Comparison of ENCODE assay signal across 13 cellular contexts in genomic region chr3:172106037-172106559, GRCh38.
DNase-seq lines count a peak whose midpoint lies in the region; ATAC-seq and TF ChIP-seq lines count a peak whose summit lies in the region.
"Had no signal": no experiment of that assay in that cellular context is flagged by ENCODE, and none has a peak within 500 bp of the region (broad histone marks: within the 10 kb centered on the region; RNA-seq: fewer than 3 reads in every experiment).

No MANE protein-coding gene starts in this region.

- CTCF ChIA-PET in OCI-LY7 (lab: Charles Lee; ENCODE audit: unreplicated experiment) = interaction anchor here (1.3 kb wide), 1 partner anchor 19 kb away, joined by 3 read pairs; no protein-coding TSS in a partner anchor

- H3K4me1 ChIP-seq in OCI-LY7 (ENCODE audit: insufficient read depth, low read length, poor library complexity, severe bottlenecking) (peaks cover 77% of the 10 kb centered on the region), left lung (peaks cover 41 to 86% of the 10 kb centered on the region in 2 donors), spleen (peaks cover 32 to 91% (median 67%) of the 10 kb centered on the region in 6 donors)

- no peak overlapping the region for H3K4me3 ChIP-seq in OCI-LY7 (ENCODE audit: low read depth, low read length, poor library complexity, severe bottlenecking)
- H3K4me3 ChIP-seq in left lung = no peak overlapping the region
- no peak overlapping the region for H3K4me3 ChIP-seq in spleen

- no peak for DNase-seq in activated naive CD4-positive, alpha-beta T cell treated with anti-CD3 and anti-CD28 coated beads, Interleukin-2, amount 50 U/mL, for 72 hours (ENCODE audit: low spot score in 2 of 2)
- no peak for DNase-seq in OCI-LY7 (ENCODE audit: low spot score)
- no peak for DNase-seq in left lung
- no peak for DNase-seq in spleen
- no peak for DNase-seq in glutamatergic neuron
- DNase-seq in HuH-7 (ENCODE audit: low spot score) = no peak
- no peak for DNase-seq in head of caudate nucleus
- DNase-seq: H7, mammary epithelial cell, NCI-H1694, NCI-H526 had no signal

- no peak overlapping the region for H3K27ac ChIP-seq in OCI-LY7 (ENCODE audit: low read depth, low read length, poor library complexity, severe bottlenecking)
- peak overlapping the region; percentile 57 to 80 for H3K27ac ChIP-seq in left lung
- H3K27ac ChIP-seq in spleen = peak overlapping the region in 6 of 8 donors; percentile 72 to 84 (median 78)

- H3K9me3 ChIP-seq in OCI-LY7 (ENCODE audit: low read length) (no peaks in the 10 kb centered on the region), left lung (no peaks in the 10 kb centered on the region), spleen (no peaks in the 10 kb centered on the region)

- intact Hi-C loops in OCI-LY7 (cut with micrococcal nuclease; ENCODE audit: unreplicated experiment) = loop anchor here (2.0 to 5.0 kb wide), 3 partner anchors 45 to 226 kb away; no protein-coding TSS in a partner anchor
- intact Hi-C loops in left lung (cut with DNase I) = no loop called here
- intact Hi-C loops in spleen (cut with DNase I; ENCODE audit: low total_unique reads) = no loop called here
- intact Hi-C loops in head of caudate nucleus (cut with DNase I) = no loop called here

- peak overlapping the region; percentile 91 for H3K4me3 Mint-ChIP-seq in activated naive CD4-positive, alpha-beta T cell treated with anti-CD3 and anti-CD28 coated beads, Interleukin-2, amount 50 U/mL, for 24 hours
- no peak overlapping the region for H3K4me3 Mint-ChIP-seq in glutamatergic neuron (ENCODE audit: unreplicated experiment)

- H3K4me1 Mint-ChIP-seq in activated naive CD4-positive, alpha-beta T cell treated with anti-CD3 and anti-CD28 coated beads, Interleukin-2, amount 50 U/mL, for 24 hours = peaks cover 92% of the 10 kb centered on the region
- H3K4me1 Mint-ChIP-seq in glutamatergic neuron (ENCODE audit: low read depth, unreplicated experiment) = peaks cover 3% of the 10 kb centered on the region

- no peak overlapping the region for H2AFZ ChIP-seq in OCI-LY7 (ENCODE audit: low read length)

- POLR2A ChIA-PET in OCI-LY7 (lab: Charles Lee) = interaction anchor here (0.5 to 3.0 kb wide), 14 partner anchors 10 to 553 kb away, joined by 3 to 12 read pairs (median 4); partner anchors contain the start of gene FNDC3B

- TF ChIP-seq POLR2A in spleen (IDR thresholded peaks at IDR 0.05) = no peak

- H3K27me3 ChIP-seq in left lung (no peaks in the 10 kb centered on the region), spleen (replicated peaks in 1 of 7) (peaks cover 0 to 23% (median 0%) of the 10 kb centered on the region in 7 donors)

- no TSS peak for BruUV-seq in OCI-LY7 (replicated peaks; lab: Mats Ljungman, UMichigan)

- peaks cover 4% of the 10 kb centered on the region for H3K36me3 Mint-ChIP-seq in activated naive CD4-positive, alpha-beta T cell treated with anti-CD3 and anti-CD28 coated beads, Interleukin-2, amount 50 U/mL, for 24 hours
- no peaks in the 10 kb centered on the region for H3K36me3 Mint-ChIP-seq in activated naive CD4-positive, alpha-beta T cell treated with anti-CD3 and anti-CD28 coated beads, Interleukin-2, amount 50 U/mL, for 72 hours
- no peaks in the 10 kb centered on the region for H3K36me3 Mint-ChIP-seq in glutamatergic neuron (ENCODE audit: unreplicated experiment)

- no peaks in the 10 kb centered on the region for H3K9me2 ChIP-seq in OCI-LY7 (ENCODE audit: insufficient read depth, low read length)

- H3K27ac Mint-ChIP-seq in activated naive CD4-positive, alpha-beta T cell treated with anti-CD3 and anti-CD28 coated beads, Interleukin-2, amount 50 U/mL, for 24 hours = peak overlapping the region; percentile 10
- H3K27ac Mint-ChIP-seq in activated naive CD4-positive, alpha-beta T cell treated with anti-CD3 and anti-CD28 coated beads, Interleukin-2, amount 50 U/mL, for 72 hours = peak overlapping the region in 1 of 2 donors; percentile 92
- no peak overlapping the region for H3K27ac Mint-ChIP-seq in glutamatergic neuron (ENCODE audit: unreplicated experiment)

- WGBS in spleen, 5 donors = 92 to 97% (median 96%) methylated on average over 2 of the region's 2 CpGs

- H3K4me2 ChIP-seq in OCI-LY7 (ENCODE audit: low read length) = peak overlapping the region; percentile 68

- H4K20me1 ChIP-seq in OCI-LY7 (ENCODE audit: insufficient read depth, low read length) = peaks cover 28% of the 10 kb centered on the region

- H3K27me3 Mint-ChIP-seq in activated naive CD4-positive, alpha-beta T cell treated with anti-CD3 and anti-CD28 coated beads, Interleukin-2, amount 50 U/mL, for 24 hours = no peaks in the 10 kb centered on the region
- H3K27me3 Mint-ChIP-seq in glutamatergic neuron (ENCODE audit: unreplicated experiment) = no peaks in the 10 kb centered on the region

- TF ChIP-seq CTCF in OCI-LY7 (conservative IDR thresholded peaks at IDR 0.05; ENCODE audit: low read length) = no peak
- TF ChIP-seq CTCF in left lung (IDR thresholded peaks at IDR 0.05) = no peak
- TF ChIP-seq CTCF in spleen (IDR thresholded peaks at IDR 0.05 in 8 of 11, conservative IDR thresholded peaks at IDR 0.05 in 3 of 11) = no peak
- TF ChIP-seq CTCF in glutamatergic neuron (IDR thresholded peaks at IDR 0.05; ENCODE audit: partially characterized antibody, unreplicated experiment) = no peak

- peaks cover 43% of the 10 kb centered on the region; the same call in 1 of the 2 replicates for H3K79me2 ChIP-seq in OCI-LY7 (ENCODE audit: insufficient read depth, low read depth, low read length)

- H3K9me3 Mint-ChIP-seq in activated naive CD4-positive, alpha-beta T cell treated with anti-CD3 and anti-CD28 coated beads, Interleukin-2, amount 50 U/mL, for 24 hours = no peaks in the 10 kb centered on the region
- no peaks in the 10 kb centered on the region for H3K9me3 Mint-ChIP-seq in activated naive CD4-positive, alpha-beta T cell treated with anti-CD3 and anti-CD28 coated beads, Interleukin-2, amount 50 U/mL, for 72 hours
- peaks cover 2% of the 10 kb centered on the region for H3K9me3 Mint-ChIP-seq in glutamatergic neuron (ENCODE audit: unreplicated experiment)

- ATAC-seq in activated naive CD4-positive, alpha-beta T cell treated with anti-CD3 and anti-CD28 coated beads, Interleukin-2, amount 50 U/mL, for 72 hours = no peak
- no peak for ATAC-seq in left lung
- ATAC-seq: Panc1 had no signal

- H3K36me3 ChIP-seq in OCI-LY7 (ENCODE audit: insufficient read depth, low read length) (no peaks in the 10 kb centered on the region), left lung (no peaks in the 10 kb centered on the region), spleen (no peaks in the 10 kb centered on the region)
